17 cellular contexts compared by ENCODE assay signal in the genomic region with DNA sequence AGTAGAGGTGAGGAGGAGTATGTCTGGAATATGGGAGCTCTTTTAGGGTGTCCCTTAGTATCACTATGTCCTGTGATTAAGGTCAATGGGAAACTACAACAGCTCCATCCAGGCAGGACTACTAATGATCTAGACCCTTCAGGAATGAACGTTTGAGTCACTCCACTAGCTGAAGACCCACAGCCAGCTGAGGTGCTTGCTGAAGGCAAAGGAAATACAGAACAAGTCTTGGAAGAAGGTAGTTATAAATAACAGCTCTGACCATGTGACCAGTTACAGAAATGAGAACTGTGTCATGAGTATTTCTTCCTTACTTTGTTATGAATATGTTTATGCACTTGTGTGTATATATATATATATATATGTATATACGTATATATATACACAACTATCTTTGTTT.
"Had no signal": no experiment of that assay in that cellular context is flagged by ENCODE, and none has a peak within 500 bp of the region (broad histone marks: within the 10 kb centered on the region; RNA-seq: fewer than 3 reads in every experiment).

No MANE protein-coding gene starts in this region.

- H3K4me3 Mint-ChIP-seq: activated CD8-positive, alpha-beta memory T cell treated with anti-CD3 and anti-CD28 coated beads, Interleukin-2, amount 10 ng/mL, durations not matched to agents 7 days and 5 days; activated naive CD4-positive, alpha-beta T cell treated with anti-CD3 and anti-CD28 coated beads for 36 hours; activated naive CD8-positive, alpha-beta T cell treated with anti-CD3 and anti-CD28 coated beads, Interleukin-2, amount 50 U/mL, for 24 hours; central memory CD8-positive, alpha-beta T cell; naive thymus-derived CD4-positive, alpha-beta T cell had no signal

- H3K27ac ChIP-seq: epithelial cell of prostate, gastrocnemius medialis had no signal

- DNase-seq: activated CD4-positive, alpha-beta T cell treated with anti-CD3 and anti-CD28 coated beads, Interleukin-2, amount 50 U/mL, for 48 hours; activated CD4-positive, CD25-positive, alpha-beta regulatory T cell treated with anti-CD3 and anti-CD28 coated beads, Interleukin-2, amount 50 U/mL, for 72 hours; activated CD8-positive, alpha-beta memory T cell treated with anti-CD3 and anti-CD28 coated beads, Interleukin-2, amount 10 ng/mL, durations not matched to agents 7 days and 5 days; activated naive CD4-positive, alpha-beta T cell treated with anti-CD3 and anti-CD28 coated beads for 36 hours; activated naive CD8-positive, alpha-beta T cell treated with anti-CD3 and anti-CD28 coated beads, Interleukin-2, amount 50 U/mL, for 24 hours; activated T-cell treated with anti-CD3 and anti-CD28 coated beads, Interleukin-2, amount 50 U/mL, for 1 hour; cortex of kidney; effector memory CD4-positive, alpha-beta T cell; gastrocnemius medialis; naive thymus-derived CD4-positive, alpha-beta T cell; stimulated activated CD4-positive, alpha-beta T cell treated with anti-CD3 and anti-CD28 coated beads, Interleukin-4, amount 100 ng/mL, for 24 hours; stimulated activated naive CD4-positive, alpha-beta T cell; T-helper 9 cell; trophoblast cell had no signal

- H3K9me3 Mint-ChIP-seq: activated naive CD4-positive, alpha-beta T cell treated with anti-CD3 and anti-CD28 coated beads for 36 hours; activated naive CD8-positive, alpha-beta T cell treated with anti-CD3 and anti-CD28 coated beads, Interleukin-2, amount 50 U/mL, for 24 hours; activated T-helper 2 cell treated with anti-CD3 and anti-CD28 coated beads, Interferon-gamma antibody, Interleukin-2, Interleukin-4, amounts not matched to agents 10 μg/mL and 5 μg/mL and 100 μg/mL, durations not matched to agents 14 hours and 24 hours and 36 hours; central memory CD8-positive, alpha-beta T cell; naive thymus-derived CD4-positive, alpha-beta T cell had no signal

- H3K27me3 ChIP-seq: gastrocnemius medialis had no signal

- H3K4me3 ChIP-seq: gastrocnemius medialis had no signal

- H3K36me3 Mint-ChIP-seq: activated CD8-positive, alpha-beta memory T cell treated with anti-CD3 and anti-CD28 coated beads, Interleukin-2, amount 10 ng/mL, durations not matched to agents 7 days and 5 days; naive thymus-derived CD4-positive, alpha-beta T cell had no signal

- ATAC-seq: activated CD8-positive, alpha-beta memory T cell treated with anti-CD3 and anti-CD28 coated beads, Interleukin-2, amount 10 ng/mL, durations not matched to agents 7 days and 5 days; activated naive CD8-positive, alpha-beta T cell treated with anti-CD3 and anti-CD28 coated beads, Interleukin-2, amount 50 U/mL, for 24 hours; gastrocnemius medialis; naive thymus-derived CD4-positive, alpha-beta T cell had no signal

- H3K4me1 ChIP-seq: gastrocnemius medialis had no signal

- H3K36me3 ChIP-seq: gastrocnemius medialis had no signal

- H3K4me1 Mint-ChIP-seq: activated CD8-positive, alpha-beta memory T cell treated with anti-CD3 and anti-CD28 coated beads, Interleukin-2, amount 10 ng/mL, durations not matched to agents 7 days and 5 days; activated naive CD8-positive, alpha-beta T cell treated with anti-CD3 and anti-CD28 coated beads, Interleukin-2, amount 50 U/mL, for 24 hours; central memory CD8-positive, alpha-beta T cell; naive thymus-derived CD4-positive, alpha-beta T cell had no signal

- H3K27ac Mint-ChIP-seq: activated CD8-positive, alpha-beta memory T cell treated with anti-CD3 and anti-CD28 coated beads, Interleukin-2, amount 10 ng/mL, durations not matched to agents 7 days and 5 days; activated naive CD4-positive, alpha-beta T cell treated with anti-CD3 and anti-CD28 coated beads for 36 hours; activated naive CD8-positive, alpha-beta T cell treated with anti-CD3 and anti-CD28 coated beads, Interleukin-2, amount 50 U/mL, for 24 hours; activated T-helper 2 cell treated with anti-CD3 and anti-CD28 coated beads, Interferon-gamma antibody, Interleukin-2, Interleukin-4, amounts not matched to agents 10 μg/mL and 5 μg/mL and 100 μg/mL, durations not matched to agents 14 hours and 24 hours and 36 hours; naive thymus-derived CD4-positive, alpha-beta T cell had no signal

- H3K9me3 ChIP-seq: gastrocnemius medialis had no signal
